30 cellular contexts compared by ENCODE assay signal in genomic region chr16:71276589-71277334, GRCh38. TPM values are rescaled to one million over a fixed set of nuclear protein-coding genes. Genes with fewer than 3 reads are reported as not detected.
DNase-seq lines count a peak whose midpoint lies in the region; ATAC-seq, FAIRE-seq and TF ChIP-seq lines count a peak whose summit lies in the region.
"Had no signal": no experiment of that assay in that cellular context is flagged by ENCODE, and none has a peak within 500 bp of the region (broad histone marks: within the 10 kb centered on the region; RNA-seq: fewer than 3 reads in every experiment).

No MANE protein-coding gene starts in this region.

- H3K27ac Mint-ChIP-seq in immature natural killer cell: peak overlapping the region; percentile 22 to 92 (median 74)
- H3K27ac Mint-ChIP-seq: CD14-positive monocyte; CD4-positive, alpha-beta memory T cell; CD4-positive, CD25-positive, alpha-beta regulatory T cell; CD8-positive, alpha-beta memory T cell had no signal

- H3K9me1 ChIP-seq in K562 (ENCODE audit: control insufficient read depth, insufficient read depth, low read length): no peaks in the 10 kb centered on the region

- H3K4me1 ChIP-seq in K562 (replicated peaks in 1 of 2; ENCODE audit: control insufficient read depth in 2 of 2, insufficient read depth in 2 of 2, low read length in 2 of 2): peaks cover 0 to 3% of the 10 kb centered on the region in 2 experiments; a peak in 2 of 5 replicates
- H3K4me1 ChIP-seq: BE2C, BLaER1 had no signal

- H3K4me2 ChIP-seq in K562 (ENCODE audit: insufficient read depth, low read length): peak overlapping the region; percentile 67
- H3K4me2 ChIP-seq: BLaER1 had no signal

- peak overlapping the region; percentile 69; the same call in 1 of the 3 replicates for H3K27ac ChIP-seq in K562 (ENCODE audit: extremely low read depth, low read depth, low read length)
- H3K27ac ChIP-seq: BLaER1 had no signal

- H3K9me3 ChIP-seq in K562 (replicated peaks; ENCODE audit: control insufficient read depth, insufficient read depth, low read depth, low read length): no peaks in the 10 kb centered on the region
- H3K9me3 ChIP-seq: BE2C had no signal

- H3K27me3 Mint-ChIP-seq in immature natural killer cell (ENCODE audit: low read depth in 3 of 3): no peaks in the 10 kb centered on the region
- H3K27me3 Mint-ChIP-seq: CD4-positive, alpha-beta memory T cell; CD4-positive, CD25-positive, alpha-beta regulatory T cell; CD8-positive, alpha-beta memory T cell had no signal

- peak overlapping the region in 1 of 2 experiments; percentile 38; a peak in 1 of 4 replicates for H3K9ac ChIP-seq in K562 (ENCODE audit: insufficient read depth in 1 of 2, low read depth in 2 of 2, low read length in 2 of 2)
- H3K9ac ChIP-seq: BLaER1 had no signal

- no peaks in the 10 kb centered on the region for H3K27me3 ChIP-seq in K562 (ENCODE audit: control insufficient read depth in 2 of 2, insufficient read depth in 2 of 2, low read length in 2 of 2)
- H3K27me3 ChIP-seq: BE2C, BLaER1 had no signal

- intact Hi-C loops in K562 (cut with micrococcal nuclease): no loop called here

- peaks cover 12 to 24% (median 19%) of the 10 kb centered on the region in 3 donors for H3K36me3 Mint-ChIP-seq in immature natural killer cell

- peak; percentile 94 for ATAC-seq in K562
- ATAC-seq in GM21526 (IDR thresholded peaks at IDR 0.05; ENCODE audit: low FRiP score, unreplicated experiment): no peak
- no peak for ATAC-seq in HG03175 (IDR thresholded peaks at IDR 0.05; ENCODE audit: unreplicated experiment)
- ATAC-seq: GM12878 had no signal

- no peaks in the 10 kb centered on the region for H3K79me2 ChIP-seq in K562 (ENCODE audit: control insufficient read depth, insufficient read depth, low read length)

- no TSS peak for BruUV-seq in K562 (replicated peaks; lab: Mats Ljungman, UMichigan)

- H2AFZ ChIP-seq in K562 (ENCODE audit: low read depth, low read length): peak overlapping the region; percentile 80

- no peak; the same call in 1 of the 2 replicates for TF ChIP-seq EP300 in K562 (IDR thresholded peaks at IDR 0.05; ENCODE audit: low read length)

- peaks cover 52 to 66% of the 10 kb centered on the region in 2 donors for H3K4me1 Mint-ChIP-seq in immature natural killer cell
- H3K4me1 Mint-ChIP-seq: CD14-positive monocyte had no signal

- WGBS in K562 (ENCODE audit: insufficient coverage, low coverage, missing lambda C conversion rate): 0% methylated on average over 4 of the region's 4 CpGs

- peak overlapping the region; percentile 36 to 77 (median 47) for H3K4me3 Mint-ChIP-seq in immature natural killer cell
- H3K4me3 Mint-ChIP-seq: CD14-positive monocyte; CD4-positive, alpha-beta memory T cell; CD4-positive, CD25-positive, alpha-beta regulatory T cell; CD8-positive, alpha-beta memory T cell had no signal

- peaks cover 0 to 17% (median 3%) of the 10 kb centered on the region in 6 donors for H3K9me3 Mint-ChIP-seq in immature natural killer cell

- peak overlapping the region; percentile 2; the same call in 1 of the 2 replicates for H3K4me3 ChIP-seq in K562
- H3K4me3 ChIP-seq: BLaER1, GM12878 had no signal

- no peak for TF ChIP-seq CTCF in K562 (IDR thresholded peaks at IDR 0.05 in 2 of 3, conservative IDR thresholded peaks at IDR 0.05 in 1 of 3; ENCODE audit: insufficient read depth in 2 of 3, low read depth in 1 of 3, low read length in 3 of 3)

- DNase-seq in HTR-8/SVneo (ENCODE audit: insufficient read length, low spot score) (no peak), NAMALWA (ENCODE audit: low spot score) (peak; percentile 4), K562 (ENCODE audit: extremely low read depth in 1 of 4, low spot score in 3 of 4) (peak in 2 of 4 experiments; percentile 33 to 52), immature natural killer cell (peak in 2 of 3 donors; percentile 30 to 42), NCI-H2227 treated with DMSO at 0.1 percent for 48 hours (lab: John Stamatoyannopoulos, UW) (no peak), HuH-7 (ENCODE audit: low spot score) (no peak)
- DNase-seq: 8988T; ACHN; BE2C; C1 segment of cervical spinal cord; CD4-positive, alpha-beta memory T cell; CD4-positive, CD25-positive, alpha-beta regulatory T cell; CD8-positive, alpha-beta memory T cell; COR-L47; DMS 273 treated with DMSO at 0.1 percent for 48 hours; DMS153; DMS53; DMS79; DND-41; EL; GDM1 had no signal

- in situ Hi-C loops in K562 (cut with MboI): no loop called here

- H3K36me3 ChIP-seq in K562 (ENCODE audit: control insufficient read depth, insufficient read depth, low read length): no peaks in the 10 kb centered on the region
- H3K36me3 ChIP-seq: BE2C, BLaER1 had no signal

- no peaks in the 10 kb centered on the region for H4K20me1 ChIP-seq in K562 (replicated peaks; ENCODE audit: control insufficient read depth, insufficient read depth, low read length)
- H4K20me1 ChIP-seq: BLaER1 had no signal

- POLR2A ChIA-PET in K562 (lab: Yijun Ruan, JAX): interaction anchor here (0.6 to 0.8 kb wide), 2 partner anchors 15 to 1558 kb away, joined by 3 read pairs; no protein-coding TSS in a partner anchor

- CTCF ChIA-PET in K562 (lab: Yijun Ruan, JAX; ENCODE audit: low intra/inter-chr PET ratio): no interaction called here

- TF ChIP-seq RAD21 in K562 (CRISPR knock-in tag; conservative IDR thresholded peaks at IDR 0.05 in 1 of 2, IDR thresholded peaks at IDR 0.05 in 1 of 2): no peak

- FAIRE-seq in HTR-8/SVneo (lab: Jason Lieb, UNC) (peak; percentile 38), K562 (lab: Jason Lieb, UNC) (peak; percentile 56)
- FAIRE-seq: GM12878, GM12892, GM18507 had no signal

- no peak for TF ChIP-seq POLR2A in K562 (conservative IDR thresholded peaks at IDR 0.05)

TF ChIP-seq in K562, 482 proteins besides CTCF, POLR2A, EP300 and RAD21 (continues in another document):
- TF ChIP-seq TSC22D4 (tag; IDR thresholded peaks at IDR 0.05): no peak
- TF ChIP-seq JUND (IDR thresholded peaks at IDR 0.05; ENCODE audit: borderline replicate concordance, low read depth, low read length): no peak
- TF ChIP-seq JUND (tag; IDR thresholded peaks at IDR 0.05; ENCODE audit: borderline replicate concordance, low read depth, low read length): no peak
- TF ChIP-seq E2F1 (CRISPR knock-in tag; IDR thresholded peaks at IDR 0.05): no peak
- TF ChIP-seq RFX1 (IDR thresholded peaks at IDR 0.05): peak; percentile 88
- 0 out of 2 replicates have a peak, but pooled peaks have one; percentile 61 for TF ChIP-seq MXI1 (IDR thresholded peaks at IDR 0.05; ENCODE audit: low read depth, low read length)
- TF ChIP-seq ZNF766 (CRISPR knock-in tag; conservative IDR thresholded peaks at IDR 0.05): peak; percentile 90
- TF ChIP-seq NR4A1 (CRISPR knock-in tag; IDR thresholded peaks at IDR 0.05): no peak
- TF ChIP-seq NR4A1 (tag; IDR thresholded peaks at IDR 0.05): 0 out of 2 replicates have a peak, but pooled peaks have one; percentile 31

RNA-seq across cellular contexts. Expression of gene CMTR2, which starts 12.4 kb away (rescaled TPM):
- 10.0 and 40.3 TPM in 2 replicates for total RNA-seq in K562 (2011; cell fraction: chromatin; rRNA removed; ENCODE audit: low replicate concordance)
- total RNA-seq in K562 (2011; cell fraction: nucleolus; rRNA removed): 8.5 and 10.3 TPM in 2 replicates
- total RNA-seq in K562 (2011; cell fraction: nucleoplasm; rRNA removed): 20.2 and 27.1 TPM in 2 replicates
- 14.7 and 15.6 TPM in 2 replicates for total RNA-seq in K562 (2014; rRNA removed)
- 18.2 and 20.2 TPM in 2 replicates for total RNA-seq in K562 (2014; rRNA removed; fragmentation: Illumina TruSeq; extraction: Trizol)
- 18.1 and 20.2 TPM in 2 replicates for total RNA-seq in K562 (2015; rRNA removed; fragmentation: Illumina TruSeq; extraction: Trizol)
- total RNA-seq in K562 (2021): 11.2 and 12.9 TPM in 2 replicates
- polyA plus RNA-seq in K562 (2011; rRNA removed): 18.0 and 24.8 TPM in 2 replicates
- polyA plus RNA-seq in K562 (2011; cell fraction: cytosol; rRNA removed): 5.2 and 11.9 TPM in 2 replicates
- 15.9 and 20.2 TPM in 2 replicates for polyA plus RNA-seq in K562 (2011; cell fraction: nucleus; rRNA removed)
- 8.5 and 11.0 TPM in 2 replicates for polyA plus RNA-seq in K562 (2012)
- 12.7 and 13.4 TPM in 2 replicates for polyA plus RNA-seq in K562 (2014; fragmentation: Illumina TruSeq; extraction: Trizol)
- polyA plus RNA-seq in K562 (2014; fragmentation: Nextera tagmentation; extraction: Ambion mirVana): 1 to 10 TPM; 4.6 to 6.7 TPM
- polyA plus RNA-seq in K562 (2014; rRNA removed): 10.1 and 11.3 TPM in 2 replicates
- polyA minus RNA-seq in K562 (2011; rRNA and poly(A)+ RNA removed): 25.9 and 26.4 TPM in 2 replicates
- polyA minus RNA-seq in K562 (2011; cell fraction: cytosol; rRNA and poly(A)+ RNA removed): 7.1 and 8.5 TPM in 2 replicates
- polyA minus RNA-seq in K562 (2011; cell fraction: nucleus; rRNA and poly(A)+ RNA removed): 12.5 and 22.3 TPM in 2 replicates
- 10 to 100 TPM; 18.6 to 42.9 (median 19.0) TPM for polyA plus RNA-seq in immature natural killer cell

RNA-seq across cellular contexts. Expression of gene HYDIN, which starts 46.2 kb away (rescaled TPM):
- total RNA-seq in K562 (2011; cell fraction: chromatin; rRNA removed; ENCODE audit: low replicate concordance): 0.32 and 0.60 TPM in 2 replicates
- 0.26 TPM in 1 of 2 replicates, not detected in the other for total RNA-seq in K562 (2011; cell fraction: nucleolus; rRNA removed)
- total RNA-seq in K562 (2011; cell fraction: nucleoplasm; rRNA removed): 0.61 and 0.95 TPM in 2 replicates
- total RNA-seq in K562 (2014; rRNA removed) (0.09 TPM in 1 of 2 replicates, not detected in the other), K562 (2014; rRNA removed; fragmentation: Illumina TruSeq; extraction: Trizol) (0.13 and 0.25 TPM in 2 replicates), K562 (2015; rRNA removed; fragmentation: Illumina TruSeq; extraction: Trizol) (0.11 and 0.38 TPM in 2 replicates), K562 (2021) (0.11 and 0.29 TPM in 2 replicates)
- polyA plus RNA-seq in K562 (2011; rRNA removed) (0.43 TPM in 1 of 2 replicates, not detected in the other), K562 (2014; fragmentation: Illumina TruSeq; extraction: Trizol) (0.10 and 0.16 TPM in 2 replicates), K562 (2014; fragmentation: Nextera tagmentation; extraction: Ambion mirVana) (under 1 TPM; 0.08 to 0.27 TPM), K562 (2014; rRNA removed) (0.07 TPM in 1 of 2 replicates, not detected in the other), immature natural killer cell (under 1 TPM in 2 of 3 donors, not detected in 1; 0.24 to 0.26 TPM)
- 0.12 and 0.13 TPM in 2 replicates for polyA plus RNA-seq in K562 (2011; cell fraction: cytosol; rRNA removed)
- polyA plus RNA-seq in K562 (2011; cell fraction: nucleus; rRNA removed): 0.08 and 0.46 TPM in 2 replicates
- 0.21 and 0.75 TPM in 2 replicates for polyA plus RNA-seq in K562 (2012)
- polyA minus RNA-seq in K562 (2011; rRNA and poly(A)+ RNA removed): 0.28 TPM in 1 of 2 replicates, not detected in the other
- not detected in 2 replicates for polyA minus RNA-seq in K562 (2011; cell fraction: cytosol; rRNA and poly(A)+ RNA removed)
- 0.22 and 0.27 TPM in 2 replicates for polyA minus RNA-seq in K562 (2011; cell fraction: nucleus; rRNA and poly(A)+ RNA removed)
- total RNA-seq: A673; CD4-positive, alpha-beta memory T cell; CD4-positive, CD25-positive, alpha-beta regulatory T cell; CD8-positive, alpha-beta memory T cell; G401; GM12878 had no signal
- polyA plus RNA-seq: CD14-positive monocyte; CD4-positive, alpha-beta memory T cell; CD4-positive, CD25-positive, alpha-beta regulatory T cell; CD8-positive, alpha-beta memory T cell had no signal

Comparison
In these comparisons a context has a peak if more than half of its experiments do, and no peak if none do; other contexts are left out.
1. DNase-seq: peak in NAMALWA (single experiment) and immature natural killer cell (2 of 3); none in HTR-8/SVneo (single experiment), NCI-H2227 treated with DMSO at 0.1 percent for 48 hours (single experiment) and HuH-7 (single experiment).